In the genomic region with DNA sequence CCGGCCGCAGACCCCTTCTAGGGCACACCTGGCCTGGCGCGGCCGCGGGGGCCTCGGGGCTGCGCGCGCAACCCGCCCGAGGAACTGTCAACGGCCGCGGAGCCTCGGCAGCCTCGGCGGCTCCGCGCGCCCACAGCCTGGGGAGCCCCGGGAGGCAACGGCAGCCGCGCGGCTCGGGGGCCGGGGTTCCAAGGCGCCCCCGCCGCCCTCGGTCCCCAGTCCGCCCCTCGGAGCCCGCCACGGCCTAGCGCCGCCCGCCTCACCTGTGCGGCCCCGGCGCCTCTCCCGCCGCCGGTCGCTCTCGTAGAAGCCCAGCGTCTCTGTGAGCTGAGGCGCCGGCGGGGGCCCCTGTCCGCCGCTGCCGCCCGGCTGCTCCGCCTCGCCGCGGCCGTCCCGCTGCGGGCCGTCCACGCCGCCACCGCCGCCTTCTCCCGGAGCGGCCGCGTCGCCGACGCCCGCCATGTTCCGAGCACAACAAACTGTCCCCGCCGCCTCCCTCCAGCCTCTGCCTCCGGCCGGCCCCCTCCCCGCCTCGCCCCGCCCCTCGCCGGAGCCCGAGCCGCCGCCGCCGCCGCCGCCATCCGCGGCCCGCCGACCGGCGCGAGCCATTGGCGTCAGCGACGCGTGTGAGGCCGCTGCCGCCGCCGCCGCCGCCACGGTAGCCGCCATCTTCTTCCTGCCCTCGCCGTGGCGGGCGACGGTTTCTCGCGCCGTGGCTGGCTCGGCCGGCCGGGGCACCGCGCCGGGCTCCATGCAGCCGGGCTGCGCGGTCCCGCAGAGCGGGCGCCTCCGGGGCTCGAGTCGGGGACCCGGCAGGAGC, we compare ENCODE assay signal across 8 cellular contexts. TPM values are rescaled to one million over a fixed set of nuclear protein-coding genes. Genes with fewer than 3 reads are reported as not detected.
DNase-seq lines count a peak whose midpoint lies in the region; ATAC-seq and TF ChIP-seq lines count a peak whose summit lies in the region.

TSS of gene TAPT1 (minus strand) at position 476 of the 820 bp plus-strand sequence. CDS start at position 462, 14 bp downstream.

- H3K27me3 ChIP-seq in Caco-2 (replicated peaks; ENCODE audit: control insufficient read depth, insufficient read depth, low read length) = no peaks in the 10 kb centered on the region
- H3K27me3 ChIP-seq in neuron (ENCODE audit: insufficient read depth, low read length) = no peaks in the 10 kb centered on the region

- peak within 1 kb of the TSS; percentile 86 for H3K4me3 ChIP-seq in Caco-2 (ENCODE audit: low read depth, low read length)
- peak within 1 kb of the TSS; percentile 74 for H3K4me3 ChIP-seq in neuron (ENCODE audit: low read length)

- peaks cover 27% of the 10 kb centered on the region for H3K4me1 Mint-ChIP-seq in Caco-2 (ENCODE audit: low read depth, unreplicated experiment)

- intact Hi-C loops in Caco-2 (cut with micrococcal nuclease; ENCODE audit: unreplicated experiment) = loop anchor here (1.0 kb wide), 1 partner anchor 38 kb away; no protein-coding TSS in a partner anchor

- no peak for TF ChIP-seq CTCF in Caco-2 (IDR thresholded peaks at IDR 0.05; ENCODE audit: insufficient read depth in 1 of 2, low read depth in 1 of 2, low read length in 1 of 2, severe bottlenecking in 1 of 2, unreplicated experiment in 1 of 2)
- TF ChIP-seq CTCF in subcutaneous adipose tissue (IDR thresholded peaks at IDR 0.05; ENCODE audit: low read depth) = no peak

- peaks cover 9% of the 10 kb centered on the region for H3K36me3 Mint-ChIP-seq in Caco-2 (ENCODE audit: insufficient read depth, unreplicated experiment)

- peaks cover 27% of the 10 kb centered on the region for H3K4me1 ChIP-seq in Caco-2
- peaks cover 24% of the 10 kb centered on the region for H3K4me1 ChIP-seq in neuron (ENCODE audit: insufficient read depth, low read length)

- peak within 1 kb of the TSS; percentile 83 for H3K4me3 Mint-ChIP-seq in Caco-2 (ENCODE audit: unreplicated experiment)

- CTCF ChIA-PET in Caco-2 (lab: Charles Lee) = interaction anchor here (1.2 kb wide), 1 partner anchor 9 kb away, joined by 3 read pairs; no protein-coding TSS in a partner anchor

- ATAC-seq in GM19455 (IDR thresholded peaks at IDR 0.05; ENCODE audit: unreplicated experiment) = peak; percentile 74
- ATAC-seq in HG03571 (IDR thresholded peaks at IDR 0.05; ENCODE audit: unreplicated experiment) = peak; percentile 70

- no peaks in the 10 kb centered on the region for H3K9me3 Mint-ChIP-seq in Caco-2 (ENCODE audit: unreplicated experiment)

- no peaks in the 10 kb centered on the region for H3K36me3 ChIP-seq in Caco-2 (ENCODE audit: control insufficient read depth, insufficient read depth, low read length)
- H3K36me3 ChIP-seq in neuron (ENCODE audit: insufficient read depth, low read length) = no peaks in the 10 kb centered on the region

- H3K27me3 Mint-ChIP-seq in Caco-2 (ENCODE audit: insufficient read depth, unreplicated experiment) = no peaks in the 10 kb centered on the region

- peak within 1 kb of the TSS; percentile 50 for H2AFZ ChIP-seq in neuron (ENCODE audit: low read depth, low read length)

- H3K27ac Mint-ChIP-seq in Caco-2 (ENCODE audit: unreplicated experiment) = peak within 1 kb of the TSS; percentile 86

- H3K9me3 ChIP-seq in Caco-2 (no peaks in the 10 kb centered on the region), neuron (ENCODE audit: low read length) (no peaks in the 10 kb centered on the region)

- POLR2A ChIA-PET in Caco-2 (lab: Charles Lee) = interaction anchor here (1.2 kb wide), 1 partner anchor 24 kb away, joined by 5 read pairs; no protein-coding TSS in a partner anchor

- TF ChIP-seq POLR2A in Raji (IDR thresholded peaks at IDR 0.05; ENCODE audit: insufficient read depth, low read depth, low read length) = peak; percentile 40

- no TSS peak for BruUV-seq in Caco-2 (replicated peaks; lab: Mats Ljungman, UMichigan)

- DNase-seq in Caco-2 = peak; percentile 77 to 86
- peak; percentile 23 to 65 (median 34) for DNase-seq in activated naive CD4-positive, alpha-beta T cell (lab: John Stamatoyannopoulos, UW)
- DNase-seq in foreskin melanocyte = peak; percentile 9

RNA-seq across cellular contexts. Expression of gene TAPT1, which starts in this region (rescaled TPM):
- total RNA-seq in Caco-2 (2022) = 23.7 and 24.9 TPM in 2 replicates
- total RNA-seq in subcutaneous adipose tissue = 10 to 100 TPM; 23.7 to 52.3 (median 32.8) TPM

Comparison
In these comparisons a context has a peak if more than half of its experiments do, and no peak if none do; other contexts are left out.
1. Peak in every context shown above with its lines: DNase-seq, ATAC-seq and H3K4me3 ChIP-seq.
2. DNase-seq: peak in every context shown above with its lines; median percentile 82 in Caco-2; 34 in activated naive CD4-positive, alpha-beta T cell; 9 in foreskin melanocyte.